ENCODE assay signal across 19 cellular contexts in the genomic region with DNA sequence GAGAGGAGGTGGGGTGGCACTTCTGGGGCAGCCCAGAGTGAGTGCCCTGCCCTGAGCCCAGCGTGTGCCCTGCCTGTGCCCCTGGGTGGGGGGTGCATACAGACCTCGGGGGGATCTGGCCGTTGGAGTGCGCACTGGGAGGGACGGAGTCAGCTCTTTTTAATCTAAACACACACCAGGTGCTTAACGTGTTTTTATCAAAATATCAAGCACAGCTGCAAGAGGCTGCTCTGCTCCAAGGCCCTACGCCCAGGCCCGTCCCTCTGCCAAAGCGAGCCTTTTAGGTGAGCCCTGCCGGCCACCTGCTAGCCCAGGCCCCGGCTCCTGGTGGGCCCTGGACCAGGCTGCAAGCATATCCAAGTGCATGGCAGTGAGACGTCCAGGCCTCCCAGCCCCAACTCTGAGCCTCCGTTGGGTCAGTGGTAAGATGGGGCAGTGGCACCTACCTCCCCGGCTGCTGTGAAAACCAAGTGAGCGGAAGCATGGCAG.
A peak's percentile ranks its signal among the peaks of the same experiment; 100 is the strongest.
DNase-seq lines count a peak whose midpoint lies in the region; ATAC-seq and TF ChIP-seq lines count a peak whose summit lies in the region.
"Had no signal": no experiment of that assay in that cellular context is flagged by ENCODE, and none has a peak within 500 bp of the region (broad histone marks: within the 10 kb centered on the region; RNA-seq: fewer than 3 reads in every experiment).

No MANE protein-coding gene starts in this region.

- CTCF ChIA-PET in PC-3 (lab: Charles Lee) = no interaction called here

- H3K79me2 ChIP-seq in SU-DHL-6 (ENCODE audit: insufficient read depth, low read length) = no peaks in the 10 kb centered on the region
- no peaks in the 10 kb centered on the region for H3K79me2 ChIP-seq in PC-3 (ENCODE audit: low read length)

- no peak overlapping the region for H3K4me3 ChIP-seq in SU-DHL-6 (ENCODE audit: insufficient read depth, low read length, poor library complexity, severe bottlenecking)
- H3K4me3 ChIP-seq in neuronal stem cell (ENCODE audit: low read length in 2 of 2) = no peak overlapping the region
- no peak overlapping the region for H3K4me3 ChIP-seq in PC-3 (ENCODE audit: low read length)
- H3K4me3 ChIP-seq: HAP-1, SK-N-MC had no signal

- POLR2A ChIA-PET in PC-3 (lab: Charles Lee; ENCODE audit: unreplicated experiment) = no interaction called here

- no peaks in the 10 kb centered on the region for H4K20me1 ChIP-seq in SU-DHL-6 (ENCODE audit: low read depth, low read length)
- no peaks in the 10 kb centered on the region for H4K20me1 ChIP-seq in PC-3 (ENCODE audit: low read length)

- peak overlapping the region; percentile 48 for H2BK5ac ChIP-seq in neuronal stem cell (ENCODE audit: low read length)

- H3K4me2 ChIP-seq in SU-DHL-6 (ENCODE audit: low read depth, low read length, poor library complexity, severe bottlenecking) (peak overlapping the region; percentile 50), neuronal stem cell (ENCODE audit: insufficient read depth, low read length, poor library complexity, severe bottlenecking) (no peak overlapping the region), PC-3 (ENCODE audit: low read length) (no peak overlapping the region)
- H3K4me2 ChIP-seq: KMS-11 had no signal

- no peak overlapping the region for H3K23ac ChIP-seq in neuronal stem cell (ENCODE audit: low read depth, low read length, poor library complexity)

- H3K36me3 Mint-ChIP-seq in natural killer cell treated with Interleukin-12 subunit alpha and Interleukin-12 subunit beta and Interleukin-15 and Interleukin-18, amount 100 ng/mL, for 72 hours = no peaks in the 10 kb centered on the region
- no peaks in the 10 kb centered on the region for H3K36me3 Mint-ChIP-seq in natural killer cell

- H4K91ac ChIP-seq in neuronal stem cell (ENCODE audit: low read depth, low read length, poor library complexity) = no peak overlapping the region

- H3F3A ChIP-seq in SU-DHL-6 (ENCODE audit: insufficient read depth) = peaks cover 45% of the 10 kb centered on the region
- no peaks in the 10 kb centered on the region for H3F3A ChIP-seq in PC-3 (ENCODE audit: low read length, unreplicated experiment)

- peak overlapping the region; percentile 47 for H3K14ac ChIP-seq in neuronal stem cell (ENCODE audit: low read length)

- H3K4ac ChIP-seq in neuronal stem cell (ENCODE audit: low read length) = no peak overlapping the region

- H3K27me3 Mint-ChIP-seq in natural killer cell treated with Interleukin-12 subunit alpha and Interleukin-12 subunit beta and Interleukin-15 and Interleukin-18, amount 100 ng/mL, for 72 hours = no peaks in the 10 kb centered on the region
- no peaks in the 10 kb centered on the region for H3K27me3 Mint-ChIP-seq in natural killer cell (ENCODE audit: low read depth in 2 of 2)

- H3K4me1 Mint-ChIP-seq in natural killer cell treated with Interleukin-12 subunit alpha and Interleukin-12 subunit beta and Interleukin-15 and Interleukin-18, amount 100 ng/mL, for 72 hours (ENCODE audit: low read depth in 2 of 2) = peaks cover 6 to 8% of the 10 kb centered on the region in 2 donors
- H3K4me1 Mint-ChIP-seq in natural killer cell = peaks cover 0 to 38% of the 10 kb centered on the region in 2 donors

- H3K9me3 ChIP-seq in SU-DHL-6 (ENCODE audit: insufficient read depth, low read length) (no peaks in the 10 kb centered on the region), neuronal stem cell (replicated peaks in 1 of 2; ENCODE audit: control insufficient read depth in 2 of 2, insufficient read depth in 1 of 2, low read depth in 1 of 2, low read length in 2 of 2) (no peaks in the 10 kb centered on the region), PC-3 (ENCODE audit: low read length) (no peaks in the 10 kb centered on the region)
- H3K9me3 ChIP-seq: HAP-1 had no signal

- peak; percentile 35 for DNase-seq in natural killer cell treated with Interleukin-12 subunit alpha and Interleukin-12 subunit beta and Interleukin-15 and Interleukin-18, amount 100 ng/mL, for 72 hours (ENCODE audit: low spot score)
- DNase-seq in natural killer cell (no peak), neuronal stem cell (ENCODE audit: low spot score) (no peak), GM19238 (ENCODE audit: insufficient read length, low spot score) (no peak), cerebellar cortex (ENCODE audit: low spot score) (no peak), PC-3 (no peak)
- no peak for DNase-seq in activated CD4-positive, CD25-positive, alpha-beta regulatory T cell treated with anti-CD3 and anti-CD28 coated beads, Interleukin-2, amount 50 U/mL, for 72 hours
- DNase-seq: DMS79, NCI-H1048, NCI-H1436, NCI-H2029, NCI-H345, NCI-H524 treated with DMSO at 0.1 percent for 48 hours, SHP77 had no signal

- intact Hi-C loops in natural killer cell (cut with micrococcal nuclease) (no loop called here), PC-3 (cut with micrococcal nuclease) (no loop called here)

- no peak overlapping the region for H2AFZ ChIP-seq in SU-DHL-6 (ENCODE audit: low read depth, low read length, severe bottlenecking)
- no peak overlapping the region for H2AFZ ChIP-seq in neuronal stem cell (ENCODE audit: low read length)
- no peak overlapping the region for H2AFZ ChIP-seq in PC-3 (ENCODE audit: low read length)

- no TSS peak for BruUV-seq in PC-3 (replicated peaks; lab: Mats Ljungman, UMichigan)

- WGBS in neuronal stem cell (ENCODE audit: extremely low coverage in 2 of 2, insufficient read length in 2 of 2, insufficient replicate concordance in 1 of 2), 2 donors = no CpG with 5 or more reads among the region's 15 CpGs

- no peak overlapping the region for H3K4me3 Mint-ChIP-seq in natural killer cell treated with Interleukin-12 subunit alpha and Interleukin-12 subunit beta and Interleukin-15 and Interleukin-18, amount 100 ng/mL, for 72 hours
- H3K4me3 Mint-ChIP-seq in natural killer cell = no peak overlapping the region

- H3K27ac Mint-ChIP-seq in natural killer cell treated with Interleukin-12 subunit alpha and Interleukin-12 subunit beta and Interleukin-15 and Interleukin-18, amount 100 ng/mL, for 72 hours = no peak overlapping the region
- no peak overlapping the region for H3K27ac Mint-ChIP-seq in natural killer cell

- TF ChIP-seq CTCF in natural killer cell (IDR thresholded peaks at IDR 0.05) (no peak), SU-DHL-6 (IDR thresholded peaks at IDR 0.05; ENCODE audit: insufficient read depth, low read length, poor library complexity, severe bottlenecking) (no peak), PC-3 (conservative IDR thresholded peaks at IDR 0.05; ENCODE audit: low read depth, low read length) (no peak)

- H2AK5ac ChIP-seq in neuronal stem cell (ENCODE audit: low read depth, low read length) = peak overlapping the region; percentile 74

- H3K9me3 Mint-ChIP-seq in natural killer cell treated with Interleukin-12 subunit alpha and Interleukin-12 subunit beta and Interleukin-15 and Interleukin-18, amount 100 ng/mL, for 72 hours = no peaks in the 10 kb centered on the region
- H3K9me3 Mint-ChIP-seq in natural killer cell = no peaks in the 10 kb centered on the region

- peak overlapping the region; percentile 10 for H4K8ac ChIP-seq in neuronal stem cell (ENCODE audit: low read depth, low read length)

- H3K27ac ChIP-seq in SU-DHL-6 (ENCODE audit: low read depth, low read length) (peak overlapping the region; percentile 99), neuronal stem cell (replicated peaks; ENCODE audit: low read length) (no peak overlapping the region), PC-3 (ENCODE audit: low read length) (no peak overlapping the region)
- H3K27ac ChIP-seq: C4-2B, KMS-11, SK-N-MC had no signal

- no peak overlapping the region for H2BK15ac ChIP-seq in neuronal stem cell (ENCODE audit: low read length)

- no peak for ATAC-seq in natural killer cell treated with Interleukin-12 subunit alpha and Interleukin-12 subunit beta and Interleukin-15 and Interleukin-18, amount 100 ng/mL, for 72 hours
- ATAC-seq in natural killer cell (no peak), PC-3 (no peak)

- H3K9ac ChIP-seq in SU-DHL-6 (ENCODE audit: low read length) (peak overlapping the region; percentile 87), neuronal stem cell (ENCODE audit: low read depth, low read length, poor library complexity) (no peak overlapping the region), PC-3 (ENCODE audit: low read length) (no peak overlapping the region)
- H3K9ac ChIP-seq: KMS-11 had no signal

- peaks cover 2% of the 10 kb centered on the region for H3K79me1 ChIP-seq in neuronal stem cell (ENCODE audit: low read depth, low read length)

- H3K4me1 ChIP-seq in neuronal stem cell (ENCODE audit: control insufficient read depth in 2 of 2, insufficient read depth in 1 of 2, low read depth in 1 of 2, low read length in 2 of 2) = peaks cover 0 to 3% of the 10 kb centered on the region in 2 donors
- no peaks in the 10 kb centered on the region for H3K4me1 ChIP-seq in PC-3 (ENCODE audit: insufficient read depth, low read length)
- H3K4me1 ChIP-seq: HAP-1 had no signal

- no peaks in the 10 kb centered on the region for H3K9me2 ChIP-seq in SU-DHL-6 (replicated peaks; ENCODE audit: insufficient read depth, low read length)
- no peaks in the 10 kb centered on the region for H3K9me2 ChIP-seq in PC-3 (replicated peaks; ENCODE audit: low read length)

- peak overlapping the region; percentile 74 for H3K18ac ChIP-seq in neuronal stem cell (ENCODE audit: low read length)

- H3K36me3 ChIP-seq in SU-DHL-6 (ENCODE audit: low read length) (no peaks in the 10 kb centered on the region), neuronal stem cell (replicated peaks in 1 of 2; ENCODE audit: control insufficient read depth in 2 of 2, insufficient read depth in 2 of 2, low read length in 2 of 2) (no peaks in the 10 kb centered on the region), PC-3 (ENCODE audit: low read depth, low read length) (no peaks in the 10 kb centered on the region)
- H3K36me3 ChIP-seq: HAP-1 had no signal

- H3K27me3 ChIP-seq in SU-DHL-6 (ENCODE audit: low read length) (no peaks in the 10 kb centered on the region), neuronal stem cell (ENCODE audit: control insufficient read depth in 3 of 3, insufficient read depth in 3 of 3, low read depth in 1 of 3, low read length in 3 of 3) (no peaks in the 10 kb centered on the region), PC-3 (ENCODE audit: low read length) (no peaks in the 10 kb centered on the region)

- no peak overlapping the region for H2BK120ac ChIP-seq in neuronal stem cell (ENCODE audit: low read depth, low read length)

- peak overlapping the region; percentile 53 for H2BK12ac ChIP-seq in neuronal stem cell (ENCODE audit: low read length)
